In genomic region chr2:98242006-98242405, GRCh38 we compare ENCODE assay signal across 18 cellular contexts.
"Had no signal": no experiment of that assay in that cellular context is flagged by ENCODE, and none has a peak within 500 bp of the region (broad histone marks: within the 10 kb centered on the region; RNA-seq: fewer than 3 reads in every experiment).

No MANE protein-coding gene starts in this region.

- H3K27ac ChIP-seq: colonic mucosa, esophagus squamous epithelium, prostate gland, right lobe of liver, SK-N-MC, thoracic aorta had no signal

- H3K4me3 Mint-ChIP-seq: activated naive CD4-positive, alpha-beta T cell treated with anti-CD3 and anti-CD28 coated beads for 36 hours; activated T-helper 1 cell treated with anti-CD3 and anti-CD28 coated beads, Interleukin-12 subunit alpha, Interleukin-12 subunit beta, Interleukin-2, Interleukin-4 antibody, amounts not matched to agents 30 ng/mL and 10 ng/mL and 1 ng/mL, durations not matched to agents 14 hours and 24 hours and 36 hours; immature natural killer cell; stimulated activated naive CD8-positive, alpha-beta T cell treated with anti-CD3 and anti-CD28 coated beads, Interleukin-15, Interleukin-2, amounts not matched to agents 100 ng/mL and 50 ng/mL, for 24 hours; T-cell had no signal

- H3K27ac Mint-ChIP-seq: activated naive CD4-positive, alpha-beta T cell treated with anti-CD3 and anti-CD28 coated beads for 36 hours; activated T-helper 1 cell treated with anti-CD3 and anti-CD28 coated beads, Interleukin-12 subunit alpha, Interleukin-12 subunit beta, Interleukin-2, Interleukin-4 antibody, amounts not matched to agents 30 ng/mL and 10 ng/mL and 1 ng/mL, durations not matched to agents 14 hours and 24 hours and 36 hours; immature natural killer cell; stimulated activated naive CD8-positive, alpha-beta T cell treated with anti-CD3 and anti-CD28 coated beads, Interleukin-15, Interleukin-2, amounts not matched to agents 100 ng/mL and 50 ng/mL, for 24 hours; T-cell had no signal

- H3K9me3 Mint-ChIP-seq: activated naive CD4-positive, alpha-beta T cell treated with anti-CD3 and anti-CD28 coated beads for 36 hours; activated T-helper 1 cell treated with anti-CD3 and anti-CD28 coated beads, Interleukin-12 subunit alpha, Interleukin-12 subunit beta, Interleukin-2, Interleukin-4 antibody, amounts not matched to agents 30 ng/mL and 10 ng/mL and 1 ng/mL, durations not matched to agents 14 hours and 24 hours and 36 hours; stimulated activated naive CD8-positive, alpha-beta T cell treated with anti-CD3 and anti-CD28 coated beads, Interleukin-15, Interleukin-2, amounts not matched to agents 100 ng/mL and 50 ng/mL, for 24 hours; T-cell had no signal

- DNase-seq: activated CD4-positive, alpha-beta T cell treated with anti-CD3 and anti-CD28 coated beads, Interleukin-2, amount 50 U/mL, for 1 hour; activated CD8-positive, alpha-beta memory T cell treated with anti-CD3 and anti-CD28 coated beads for 24 hours; activated naive CD4-positive, alpha-beta T cell treated with anti-CD3 and anti-CD28 coated beads for 36 hours; central memory CD4-positive, alpha-beta T cell; colonic mucosa; effector CD4-positive, alpha-beta T cell; esophagus squamous epithelium; glutamatergic neuron; immature natural killer cell; naive B cell; right lobe of liver; T-cell; T-helper 9 cell had no signal

- H3K4me1 Mint-ChIP-seq: immature natural killer cell, T-cell had no signal

- H3K27me3 ChIP-seq: colonic mucosa, right lobe of liver had no signal

- H3K36me3 Mint-ChIP-seq: immature natural killer cell, naive B cell, T-cell had no signal

- ATAC-seq: right lobe of liver, T-cell had no signal
